15 cellular contexts compared by ENCODE assay signal in genomic region chr2:80489718-80490117, GRCh38.
A peak's percentile ranks its signal among the peaks of the same experiment; 100 is the strongest.
DNase-seq lines count a peak whose midpoint lies in the region; TF ChIP-seq lines count a peak whose summit lies in the region.
"Had no signal": no experiment of that assay in that cellular context is flagged by ENCODE, and none has a peak within 500 bp of the region (broad histone marks: within the 10 kb centered on the region; RNA-seq: fewer than 3 reads in every experiment).

No MANE protein-coding gene starts in this region.

- H3K36me3 Mint-ChIP-seq in HFFc6 (ENCODE audit: low read depth), result no peaks in the 10 kb centered on the region

- H3K4me1 Mint-ChIP-seq in HFFc6 (ENCODE audit: low read depth), result peaks cover 9% of the 10 kb centered on the region
- H3K4me1 Mint-ChIP-seq: natural killer cell, T-helper 17 cell had no signal

- no peaks in the 10 kb centered on the region for H3K27me3 Mint-ChIP-seq in HFFc6 (ENCODE audit: insufficient read depth)
- H3K27me3 Mint-ChIP-seq: T-helper 17 cell had no signal

- no peak overlapping the region for H3K4me3 Mint-ChIP-seq in HFFc6
- H3K4me3 Mint-ChIP-seq: natural killer cell, T-helper 17 cell had no signal

- DNase-seq in HFFc6, result peak; percentile 12
- DNase-seq in T1000 (lab: John Stamatoyannopoulos, UW), result peak; percentile 6
- DNase-seq in fibroblast of the aortic adventitia (ENCODE audit: low read depth), result peak; percentile 45
- DNase-seq in stromal cell of bone marrow (ENCODE audit: low read depth), result peak; percentile 52
- no peak for DNase-seq in erythroblast (lab: John Stamatoyannopoulos, UW)
- DNase-seq in stimulated activated naive CD4-positive, alpha-beta T cell treated with Interleukin-2 at 50 U/mL for 16 hours (lab: John Stamatoyannopoulos, UW), result no peak
- DNase-seq in D341Med (ENCODE audit: low spot score), result no peak
- DNase-seq: activated CD4-positive, alpha-beta T cell treated with anti-CD3 and anti-CD28 coated beads, Interleukin-2, amount 50 U/mL, for 1 hour; central memory CD4-positive, alpha-beta T cell; Kasumi-1; natural killer cell; NCI-H2029; sigmoid colon; T-helper 17 cell had no signal

- TF ChIP-seq POLR2A in erythroblast (IDR thresholded peaks at IDR 0.05; ENCODE audit: low read length), result no peak

- no peak overlapping the region for H3K4me3 ChIP-seq in fibroblast of the aortic adventitia (ENCODE audit: low read depth, low read length)
- H3K4me3 ChIP-seq: sigmoid colon, suprapubic skin had no signal

- TF ChIP-seq CTCF in HFFc6 (IDR thresholded peaks at IDR 0.05) (no peak), fibroblast of the aortic adventitia (IDR thresholded peaks at IDR 0.05; ENCODE audit: insufficient read depth, low read length) (no peak)

- H3K9me3 Mint-ChIP-seq in HFFc6, result no peaks in the 10 kb centered on the region

- no peak overlapping the region for H3K27ac Mint-ChIP-seq in HFFc6
- H3K27ac Mint-ChIP-seq: natural killer cell, T-helper 17 cell had no signal

Comparison
In these comparisons a context has a peak if more than half of its experiments do, and no peak if none do; other contexts are left out.
1. DNase-seq: peak in HFFc6 (single experiment), T1000 (single experiment), fibroblast of the aortic adventitia (single experiment) and stromal cell of bone marrow (single experiment); none in erythroblast (0 of 2), stimulated activated naive CD4-positive, alpha-beta T cell treated with Interleukin-2 at 50 U/mL for 16 hours (single experiment) and D341Med (single experiment).